In genomic region chr9:106857811-106858470, GRCh38 we compare ENCODE assay signal across 19 cellular contexts.
"Had no signal": no experiment of that assay in that cellular context is flagged by ENCODE, and none has a peak within 500 bp of the region (broad histone marks: within the 10 kb centered on the region; RNA-seq: fewer than 3 reads in every experiment).

No MANE protein-coding gene starts in this region.

- H3K4me3 Mint-ChIP-seq: activated CD4-positive, alpha-beta memory T cell treated with anti-CD3 and anti-CD28 coated beads for 36 hours; activated naive CD8-positive, alpha-beta T cell; activated T-helper 1 cell treated with anti-CD3 and anti-CD28 coated beads, Interleukin-12 subunit alpha, Interleukin-12 subunit beta, Interleukin-2, Interleukin-4 antibody, amounts not matched to agents 30 ng/mL and 10 ng/mL and 1 ng/mL, durations not matched to agents 14 hours and 24 hours and 36 hours; effector memory CD8-positive, alpha-beta T cell; stimulated activated memory B cell treated with anti-CD40 and anti-IgM and Interleukin-4, amounts not matched to agents 10 μg/mL and 1 μg/mL and 100 μg/mL, for 72 hours; T-helper 2 cell treated with Interferon-gamma antibody and Interleukin-4, amounts not matched to agents 5 μg/mL and 100 μg/mL, for 36 hours had no signal

- FAIRE-seq: kidney, TTC549 had no signal

- H3K9me3 Mint-ChIP-seq: activated CD4-positive, alpha-beta memory T cell treated with anti-CD3 and anti-CD28 coated beads for 36 hours; T-helper 2 cell treated with Interferon-gamma antibody and Interleukin-4, amounts not matched to agents 5 μg/mL and 100 μg/mL, for 36 hours had no signal

- H3K27ac Mint-ChIP-seq: activated CD4-positive, alpha-beta memory T cell treated with anti-CD3 and anti-CD28 coated beads for 36 hours; activated naive CD8-positive, alpha-beta T cell; activated T-helper 1 cell treated with anti-CD3 and anti-CD28 coated beads, Interleukin-12 subunit alpha, Interleukin-12 subunit beta, Interleukin-2, Interleukin-4 antibody, amounts not matched to agents 30 ng/mL and 10 ng/mL and 1 ng/mL, durations not matched to agents 14 hours and 24 hours and 36 hours; effector memory CD8-positive, alpha-beta T cell; stimulated activated memory B cell treated with anti-CD40 and anti-IgM and Interleukin-4, amounts not matched to agents 10 μg/mL and 1 μg/mL and 100 μg/mL, for 72 hours; T-helper 2 cell treated with Interferon-gamma antibody and Interleukin-4, amounts not matched to agents 5 μg/mL and 100 μg/mL, for 36 hours had no signal

- H3K36me3 ChIP-seq: ovary, sigmoid colon, thoracic aorta had no signal

- ATAC-seq: effector memory CD8-positive, alpha-beta T cell; left lobe of liver; stimulated activated memory B cell treated with anti-CD40 and anti-IgM and Interleukin-4, amounts not matched to agents 10 μg/mL and 1 μg/mL and 100 μg/mL, for 72 hours had no signal

- H3K27ac ChIP-seq: ovary, sigmoid colon, thoracic aorta had no signal

- H3K4me3 ChIP-seq: ovary, sigmoid colon, thoracic aorta had no signal

- DNase-seq: activated CD4-positive, alpha-beta memory T cell treated with anti-CD3 and anti-CD28 coated beads for 36 hours; activated CD4-positive, alpha-beta T cell treated with anti-CD3 and anti-CD28 coated beads for 4 hours; activated gamma-delta T cell treated with Interleukin-2 at 50 U/mL for 16 hours; activated T-cell treated with anti-CD3 and anti-CD28 coated beads for 4 hours; caudate nucleus; effector memory CD8-positive, alpha-beta T cell; foreskin melanocyte; hypothalamus; kidney; ovary; sigmoid colon; stimulated activated CD4-positive, alpha-beta T cell treated with anti-CD3 and anti-CD28 coated beads, Interleukin-4, amount 100 ng/mL, for 4 hours had no signal

- H3K27me3 ChIP-seq: ovary, sigmoid colon had no signal

- H3K9me3 ChIP-seq: ovary, sigmoid colon, thoracic aorta had no signal
